Comparison of ENCODE assay signal across 1 cellular context in the genomic region with DNA sequence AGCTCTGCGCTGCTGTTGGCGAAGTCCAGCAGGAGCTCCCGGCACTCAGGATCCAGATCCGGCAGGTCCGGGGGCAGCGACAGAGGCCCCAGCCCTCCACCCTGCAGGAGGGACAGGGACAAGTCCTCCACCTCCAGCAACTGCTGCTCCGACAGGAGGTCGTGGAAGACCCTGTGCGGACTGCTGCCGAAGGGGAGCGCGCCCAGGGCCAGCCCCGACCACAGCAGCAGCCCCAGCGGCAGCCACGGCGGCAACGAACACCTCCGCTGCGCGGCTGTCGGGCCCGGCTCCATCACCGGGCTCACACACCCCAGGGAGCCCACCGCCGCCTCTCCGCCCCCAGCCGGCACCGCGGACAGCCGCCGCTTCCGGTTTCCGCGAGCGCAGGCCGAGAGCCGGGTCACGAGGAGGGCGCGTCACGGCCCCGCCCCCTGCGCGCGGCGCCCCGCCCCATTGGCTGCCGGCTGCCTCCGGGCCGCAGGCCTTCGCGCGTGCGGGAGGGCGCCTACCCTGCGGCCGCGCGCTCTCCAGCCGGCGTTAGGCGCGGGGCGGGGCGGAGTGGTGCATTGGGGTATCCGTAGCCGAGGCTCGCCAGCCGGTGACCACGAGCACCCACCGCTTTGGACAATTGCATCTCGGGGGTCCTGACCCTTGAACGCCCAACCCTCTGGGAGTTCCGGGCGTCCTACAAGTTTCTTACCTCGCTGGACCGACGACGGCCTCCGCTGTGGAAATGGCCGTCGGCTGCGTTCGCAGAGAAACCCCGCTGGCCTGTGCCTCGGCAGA.
A peak's percentile ranks its signal among the peaks of the same experiment; 100 is the strongest.
TF ChIP-seq lines count a peak whose summit lies in the region.

A gene with protein sequence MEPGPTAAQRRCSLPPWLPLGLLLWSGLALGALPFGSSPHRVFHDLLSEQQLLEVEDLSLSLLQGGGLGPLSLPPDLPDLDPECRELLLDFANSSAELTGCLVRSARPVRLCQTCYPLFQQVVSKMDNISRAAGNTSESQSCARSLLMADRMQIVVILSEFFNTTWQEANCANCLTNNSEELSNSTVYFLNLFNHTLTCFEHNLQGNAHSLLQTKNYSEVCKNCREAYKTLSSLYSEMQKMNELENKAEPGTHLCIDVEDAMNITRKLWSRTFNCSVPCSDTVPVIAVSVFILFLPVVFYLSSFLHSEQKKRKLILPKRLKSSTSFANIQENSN (minus strand): TSS at position 383 of the 786 bp plus-strand sequence. CDS start 90 bp downstream, at position 293.

TF ChIP-seq in HepG2, 621 proteins besides CTCF, POLR2A, EP300 and RAD21 (continued from another document and continues in another):
- peak; percentile 68; the same call in 1 of the 2 replicates for TF ChIP-seq NRL (CRISPR knock-in tag; IDR thresholded peaks at IDR 0.05; ENCODE audit: borderline replicate concordance)
- TF ChIP-seq, protein P1, sequence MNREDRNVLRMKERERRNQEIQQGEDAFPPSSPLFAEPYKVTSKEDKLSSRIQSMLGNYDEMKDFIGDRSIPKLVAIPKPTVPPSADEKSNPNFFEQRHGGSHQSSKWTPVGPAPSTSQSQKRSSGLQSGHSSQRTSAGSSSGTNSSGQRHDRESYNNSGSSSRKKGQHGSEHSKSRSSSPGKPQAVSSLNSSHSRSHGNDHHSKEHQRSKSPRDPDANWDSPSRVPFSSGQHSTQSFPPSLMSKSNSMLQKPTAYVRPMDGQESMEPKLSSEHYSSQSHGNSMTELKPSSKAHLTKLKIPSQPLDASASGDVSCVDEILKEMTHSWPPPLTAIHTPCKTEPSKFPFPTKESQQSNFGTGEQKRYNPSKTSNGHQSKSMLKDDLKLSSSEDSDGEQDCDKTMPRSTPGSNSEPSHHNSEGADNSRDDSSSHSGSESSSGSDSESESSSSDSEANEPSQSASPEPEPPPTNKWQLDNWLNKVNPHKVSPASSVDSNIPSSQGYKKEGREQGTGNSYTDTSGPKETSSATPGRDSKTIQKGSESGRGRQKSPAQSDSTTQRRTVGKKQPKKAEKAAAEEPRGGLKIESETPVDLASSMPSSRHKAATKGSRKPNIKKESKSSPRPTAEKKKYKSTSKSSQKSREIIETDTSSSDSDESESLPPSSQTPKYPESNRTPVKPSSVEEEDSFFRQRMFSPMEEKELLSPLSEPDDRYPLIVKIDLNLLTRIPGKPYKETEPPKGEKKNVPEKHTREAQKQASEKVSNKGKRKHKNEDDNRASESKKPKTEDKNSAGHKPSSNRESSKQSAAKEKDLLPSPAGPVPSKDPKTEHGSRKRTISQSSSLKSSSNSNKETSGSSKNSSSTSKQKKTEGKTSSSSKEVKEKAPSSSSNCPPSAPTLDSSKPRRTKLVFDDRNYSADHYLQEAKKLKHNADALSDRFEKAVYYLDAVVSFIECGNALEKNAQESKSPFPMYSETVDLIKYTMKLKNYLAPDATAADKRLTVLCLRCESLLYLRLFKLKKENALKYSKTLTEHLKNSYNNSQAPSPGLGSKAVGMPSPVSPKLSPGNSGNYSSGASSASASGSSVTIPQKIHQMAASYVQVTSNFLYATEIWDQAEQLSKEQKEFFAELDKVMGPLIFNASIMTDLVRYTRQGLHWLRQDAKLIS (CRISPR knock-in tag; IDR thresholded peaks at IDR 0.05) = no peak
- TF ChIP-seq ZNF569 (CRISPR knock-in tag; IDR thresholded peaks at IDR 0.05; ENCODE audit: borderline replicate concordance) = no peak
- no peak for TF ChIP-seq SOX13 (IDR thresholded peaks at IDR 0.05)
- no peak for TF ChIP-seq SOX13 (CRISPR knock-in tag; conservative IDR thresholded peaks at IDR 0.05 in 1 of 2, IDR thresholded peaks at IDR 0.05 in 1 of 2)
- TF ChIP-seq, protein P2, sequence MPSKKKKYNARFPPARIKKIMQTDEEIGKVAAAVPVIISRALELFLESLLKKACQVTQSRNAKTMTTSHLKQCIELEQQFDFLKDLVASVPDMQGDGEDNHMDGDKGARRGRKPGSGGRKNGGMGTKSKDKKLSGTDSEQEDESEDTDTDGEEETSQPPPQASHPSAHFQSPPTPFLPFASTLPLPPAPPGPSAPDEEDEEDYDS (CRISPR knock-in tag; IDR thresholded peaks at IDR 0.05) = peak; percentile 41; the same call in 1 of the 2 replicates
- TF ChIP-seq, protein P3, sequence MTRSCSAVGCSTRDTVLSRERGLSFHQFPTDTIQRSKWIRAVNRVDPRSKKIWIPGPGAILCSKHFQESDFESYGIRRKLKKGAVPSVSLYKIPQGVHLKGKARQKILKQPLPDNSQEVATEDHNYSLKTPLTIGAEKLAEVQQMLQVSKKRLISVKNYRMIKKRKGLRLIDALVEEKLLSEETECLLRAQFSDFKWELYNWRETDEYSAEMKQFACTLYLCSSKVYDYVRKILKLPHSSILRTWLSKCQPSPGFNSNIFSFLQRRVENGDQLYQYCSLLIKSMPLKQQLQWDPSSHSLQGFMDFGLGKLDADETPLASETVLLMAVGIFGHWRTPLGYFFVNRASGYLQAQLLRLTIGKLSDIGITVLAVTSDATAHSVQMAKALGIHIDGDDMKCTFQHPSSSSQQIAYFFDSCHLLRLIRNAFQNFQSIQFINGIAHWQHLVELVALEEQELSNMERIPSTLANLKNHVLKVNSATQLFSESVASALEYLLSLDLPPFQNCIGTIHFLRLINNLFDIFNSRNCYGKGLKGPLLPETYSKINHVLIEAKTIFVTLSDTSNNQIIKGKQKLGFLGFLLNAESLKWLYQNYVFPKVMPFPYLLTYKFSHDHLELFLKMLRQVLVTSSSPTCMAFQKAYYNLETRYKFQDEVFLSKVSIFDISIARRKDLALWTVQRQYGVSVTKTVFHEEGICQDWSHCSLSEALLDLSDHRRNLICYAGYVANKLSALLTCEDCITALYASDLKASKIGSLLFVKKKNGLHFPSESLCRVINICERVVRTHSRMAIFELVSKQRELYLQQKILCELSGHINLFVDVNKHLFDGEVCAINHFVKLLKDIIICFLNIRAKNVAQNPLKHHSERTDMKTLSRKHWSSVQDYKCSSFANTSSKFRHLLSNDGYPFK (CRISPR knock-in tag; IDR thresholded peaks at IDR 0.05; ENCODE audit: borderline replicate concordance) = peak; percentile 66; the same call in 1 of the 2 replicates
- no peak for TF ChIP-seq ZKSCAN5 (CRISPR knock-in tag; IDR thresholded peaks at IDR 0.05)
- TF ChIP-seq, protein P4, sequence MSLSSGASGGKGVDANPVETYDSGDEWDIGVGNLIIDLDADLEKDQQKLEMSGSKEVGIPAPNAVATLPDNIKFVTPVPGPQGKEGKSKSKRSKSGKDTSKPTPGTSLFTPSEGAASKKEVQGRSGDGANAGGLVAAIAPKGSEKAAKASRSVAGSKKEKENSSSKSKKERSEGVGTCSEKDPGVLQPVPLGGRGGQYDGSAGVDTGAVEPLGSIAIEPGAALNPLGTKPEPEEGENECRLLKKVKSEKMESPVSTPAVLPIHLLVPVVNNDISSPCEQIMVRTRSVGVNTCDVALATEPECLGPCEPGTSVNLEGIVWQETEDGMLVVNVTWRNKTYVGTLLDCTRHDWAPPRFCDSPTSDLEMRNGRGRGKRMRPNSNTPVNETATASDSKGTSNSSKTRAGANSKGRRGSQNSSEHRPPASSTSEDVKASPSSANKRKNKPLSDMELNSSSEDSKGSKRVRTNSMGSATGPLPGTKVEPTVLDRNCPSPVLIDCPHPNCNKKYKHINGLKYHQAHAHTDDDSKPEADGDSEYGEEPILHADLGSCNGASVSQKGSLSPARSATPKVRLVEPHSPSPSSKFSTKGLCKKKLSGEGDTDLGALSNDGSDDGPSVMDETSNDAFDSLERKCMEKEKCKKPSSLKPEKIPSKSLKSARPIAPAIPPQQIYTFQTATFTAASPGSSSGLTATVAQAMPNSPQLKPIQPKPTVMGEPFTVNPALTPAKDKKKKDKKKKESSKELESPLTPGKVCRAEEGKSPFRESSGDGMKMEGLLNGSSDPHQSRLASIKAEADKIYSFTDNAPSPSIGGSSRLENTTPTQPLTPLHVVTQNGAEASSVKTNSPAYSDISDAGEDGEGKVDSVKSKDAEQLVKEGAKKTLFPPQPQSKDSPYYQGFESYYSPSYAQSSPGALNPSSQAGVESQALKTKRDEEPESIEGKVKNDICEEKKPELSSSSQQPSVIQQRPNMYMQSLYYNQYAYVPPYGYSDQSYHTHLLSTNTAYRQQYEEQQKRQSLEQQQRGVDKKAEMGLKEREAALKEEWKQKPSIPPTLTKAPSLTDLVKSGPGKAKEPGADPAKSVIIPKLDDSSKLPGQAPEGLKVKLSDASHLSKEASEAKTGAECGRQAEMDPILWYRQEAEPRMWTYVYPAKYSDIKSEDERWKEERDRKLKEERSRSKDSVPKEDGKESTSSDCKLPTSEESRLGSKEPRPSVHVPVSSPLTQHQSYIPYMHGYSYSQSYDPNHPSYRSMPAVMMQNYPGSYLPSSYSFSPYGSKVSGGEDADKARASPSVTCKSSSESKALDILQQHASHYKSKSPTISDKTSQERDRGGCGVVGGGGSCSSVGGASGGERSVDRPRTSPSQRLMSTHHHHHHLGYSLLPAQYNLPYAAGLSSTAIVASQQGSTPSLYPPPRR (CRISPR knock-in tag; IDR thresholded peaks at IDR 0.05; ENCODE audit: borderline replicate concordance) = no peak
- TF ChIP-seq NCOA5 (CRISPR knock-in tag; IDR thresholded peaks at IDR 0.05) = no peak
- TF ChIP-seq THYN1 (CRISPR knock-in tag; IDR thresholded peaks at IDR 0.05; ENCODE audit: borderline replicate concordance, low read depth) = no peak
- TF ChIP-seq ZSCAN21 (CRISPR knock-in tag; IDR thresholded peaks at IDR 0.05; ENCODE audit: borderline replicate concordance) = peak; percentile 93
- TF ChIP-seq CBX1 (IDR thresholded peaks at IDR 0.05; ENCODE audit: low read depth) = peak; percentile 78
- TF ChIP-seq, protein P5, sequence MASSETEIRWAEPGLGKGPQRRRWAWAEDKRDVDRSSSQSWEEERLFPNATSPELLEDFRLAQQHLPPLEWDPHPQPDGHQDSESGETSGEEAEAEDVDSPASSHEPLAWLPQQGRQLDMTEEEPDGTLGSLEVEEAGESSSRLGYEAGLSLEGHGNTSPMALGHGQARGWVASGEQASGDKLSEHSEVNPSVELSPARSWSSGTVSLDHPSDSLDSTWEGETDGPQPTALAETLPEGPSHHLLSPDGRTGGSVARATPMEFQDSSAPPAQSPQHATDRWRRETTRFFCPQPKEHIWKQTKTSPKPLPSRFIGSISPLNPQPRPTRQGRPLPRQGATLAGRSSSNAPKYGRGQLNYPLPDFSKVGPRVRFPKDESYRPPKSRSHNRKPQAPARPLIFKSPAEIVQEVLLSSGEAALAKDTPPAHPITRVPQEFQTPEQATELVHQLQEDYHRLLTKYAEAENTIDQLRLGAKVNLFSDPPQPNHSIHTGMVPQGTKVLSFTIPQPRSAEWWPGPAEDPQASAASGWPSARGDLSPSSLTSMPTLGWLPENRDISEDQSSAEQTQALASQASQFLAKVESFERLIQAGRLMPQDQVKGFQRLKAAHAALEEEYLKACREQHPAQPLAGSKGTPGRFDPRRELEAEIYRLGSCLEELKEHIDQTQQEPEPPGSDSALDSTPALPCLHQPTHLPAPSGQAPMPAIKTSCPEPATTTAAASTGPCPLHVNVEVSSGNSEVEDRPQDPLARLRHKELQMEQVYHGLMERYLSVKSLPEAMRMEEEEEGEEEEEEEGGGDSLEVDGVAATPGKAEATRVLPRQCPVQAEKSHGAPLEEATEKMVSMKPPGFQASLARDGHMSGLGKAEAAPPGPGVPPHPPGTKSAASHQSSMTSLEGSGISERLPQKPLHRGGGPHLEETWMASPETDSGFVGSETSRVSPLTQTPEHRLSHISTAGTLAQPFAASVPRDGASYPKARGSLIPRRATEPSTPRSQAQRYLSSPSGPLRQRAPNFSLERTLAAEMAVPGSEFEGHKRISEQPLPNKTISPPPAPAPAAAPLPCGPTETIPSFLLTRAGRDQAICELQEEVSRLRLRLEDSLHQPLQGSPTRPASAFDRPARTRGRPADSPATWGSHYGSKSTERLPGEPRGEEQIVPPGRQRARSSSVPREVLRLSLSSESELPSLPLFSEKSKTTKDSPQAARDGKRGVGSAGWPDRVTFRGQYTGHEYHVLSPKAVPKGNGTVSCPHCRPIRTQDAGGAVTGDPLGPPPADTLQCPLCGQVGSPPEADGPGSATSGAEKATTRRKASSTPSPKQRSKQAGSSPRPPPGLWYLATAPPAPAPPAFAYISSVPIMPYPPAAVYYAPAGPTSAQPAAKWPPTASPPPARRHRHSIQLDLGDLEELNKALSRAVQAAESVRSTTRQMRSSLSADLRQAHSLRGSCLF (CRISPR knock-in tag; IDR thresholded peaks at IDR 0.05; ENCODE audit: borderline replicate concordance) = peak; percentile 76; the same call in 1 of the 2 replicates
- TF ChIP-seq BRCA1 (CRISPR knock-in tag; IDR thresholded peaks at IDR 0.05) = peak; percentile 21
- TF ChIP-seq ZNF367 (CRISPR knock-in tag; IDR thresholded peaks at IDR 0.05; ENCODE audit: borderline replicate concordance) = no peak
- TF ChIP-seq, protein P6, sequence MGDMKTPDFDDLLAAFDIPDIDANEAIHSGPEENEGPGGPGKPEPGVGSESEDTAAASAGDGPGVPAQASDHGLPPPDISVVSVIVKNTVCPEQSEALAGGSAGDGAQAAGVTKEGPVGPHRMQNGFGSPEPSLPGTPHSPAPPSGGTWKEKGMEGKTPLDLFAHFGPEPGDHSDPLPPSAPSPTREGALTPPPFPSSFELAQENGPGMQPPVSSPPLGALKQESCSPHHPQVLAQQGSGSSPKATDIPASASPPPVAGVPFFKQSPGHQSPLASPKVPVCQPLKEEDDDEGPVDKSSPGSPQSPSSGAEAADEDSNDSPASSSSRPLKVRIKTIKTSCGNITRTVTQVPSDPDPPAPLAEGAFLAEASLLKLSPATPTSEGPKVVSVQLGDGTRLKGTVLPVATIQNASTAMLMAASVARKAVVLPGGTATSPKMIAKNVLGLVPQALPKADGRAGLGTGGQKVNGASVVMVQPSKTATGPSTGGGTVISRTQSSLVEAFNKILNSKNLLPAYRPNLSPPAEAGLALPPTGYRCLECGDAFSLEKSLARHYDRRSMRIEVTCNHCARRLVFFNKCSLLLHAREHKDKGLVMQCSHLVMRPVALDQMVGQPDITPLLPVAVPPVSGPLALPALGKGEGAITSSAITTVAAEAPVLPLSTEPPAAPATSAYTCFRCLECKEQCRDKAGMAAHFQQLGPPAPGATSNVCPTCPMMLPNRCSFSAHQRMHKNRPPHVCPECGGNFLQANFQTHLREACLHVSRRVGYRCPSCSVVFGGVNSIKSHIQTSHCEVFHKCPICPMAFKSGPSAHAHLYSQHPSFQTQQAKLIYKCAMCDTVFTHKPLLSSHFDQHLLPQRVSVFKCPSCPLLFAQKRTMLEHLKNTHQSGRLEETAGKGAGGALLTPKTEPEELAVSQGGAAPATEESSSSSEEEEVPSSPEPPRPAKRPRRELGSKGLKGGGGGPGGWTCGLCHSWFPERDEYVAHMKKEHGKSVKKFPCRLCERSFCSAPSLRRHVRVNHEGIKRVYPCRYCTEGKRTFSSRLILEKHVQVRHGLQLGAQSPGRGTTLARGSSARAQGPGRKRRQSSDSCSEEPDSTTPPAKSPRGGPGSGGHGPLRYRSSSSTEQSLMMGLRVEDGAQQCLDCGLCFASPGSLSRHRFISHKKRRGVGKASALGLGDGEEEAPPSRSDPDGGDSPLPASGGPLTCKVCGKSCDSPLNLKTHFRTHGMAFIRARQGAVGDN (CRISPR knock-in tag; IDR thresholded peaks at IDR 0.05) = peak; percentile 97
- no peak for TF ChIP-seq ZNF30 (CRISPR knock-in tag; IDR thresholded peaks at IDR 0.05)
- no peak for TF ChIP-seq MATR3 (CRISPR knock-in tag; IDR thresholded peaks at IDR 0.05)
- TF ChIP-seq ZNF75D (CRISPR knock-in tag; IDR thresholded peaks at IDR 0.05; ENCODE audit: borderline replicate concordance) = no peak
- TF ChIP-seq RXRA (CRISPR knock-in tag; IDR thresholded peaks at IDR 0.05) = 0 out of 2 replicates have a peak, but pooled peaks have one; percentile 7
- TF ChIP-seq CCAR2 (optimal IDR thresholded peaks at IDR 0.05; ENCODE audit: low read depth, low read length) = no peak
- no peak; the same call in 1 of the 2 replicates for TF ChIP-seq JUN (CRISPR knock-in tag; IDR thresholded peaks at IDR 0.05)
- TF ChIP-seq, protein P7, sequence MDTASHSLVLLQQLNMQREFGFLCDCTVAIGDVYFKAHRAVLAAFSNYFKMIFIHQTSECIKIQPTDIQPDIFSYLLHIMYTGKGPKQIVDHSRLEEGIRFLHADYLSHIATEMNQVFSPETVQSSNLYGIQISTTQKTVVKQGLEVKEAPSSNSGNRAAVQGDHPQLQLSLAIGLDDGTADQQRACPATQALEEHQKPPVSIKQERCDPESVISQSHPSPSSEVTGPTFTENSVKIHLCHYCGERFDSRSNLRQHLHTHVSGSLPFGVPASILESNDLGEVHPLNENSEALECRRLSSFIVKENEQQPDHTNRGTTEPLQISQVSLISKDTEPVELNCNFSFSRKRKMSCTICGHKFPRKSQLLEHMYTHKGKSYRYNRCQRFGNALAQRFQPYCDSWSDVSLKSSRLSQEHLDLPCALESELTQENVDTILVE (CRISPR knock-in tag; IDR thresholded peaks at IDR 0.05) = 0 out of 2 replicates have a peak, but pooled peaks have one; percentile 55
